ENCODE assay signal across 1 cellular context in the genomic region with DNA sequence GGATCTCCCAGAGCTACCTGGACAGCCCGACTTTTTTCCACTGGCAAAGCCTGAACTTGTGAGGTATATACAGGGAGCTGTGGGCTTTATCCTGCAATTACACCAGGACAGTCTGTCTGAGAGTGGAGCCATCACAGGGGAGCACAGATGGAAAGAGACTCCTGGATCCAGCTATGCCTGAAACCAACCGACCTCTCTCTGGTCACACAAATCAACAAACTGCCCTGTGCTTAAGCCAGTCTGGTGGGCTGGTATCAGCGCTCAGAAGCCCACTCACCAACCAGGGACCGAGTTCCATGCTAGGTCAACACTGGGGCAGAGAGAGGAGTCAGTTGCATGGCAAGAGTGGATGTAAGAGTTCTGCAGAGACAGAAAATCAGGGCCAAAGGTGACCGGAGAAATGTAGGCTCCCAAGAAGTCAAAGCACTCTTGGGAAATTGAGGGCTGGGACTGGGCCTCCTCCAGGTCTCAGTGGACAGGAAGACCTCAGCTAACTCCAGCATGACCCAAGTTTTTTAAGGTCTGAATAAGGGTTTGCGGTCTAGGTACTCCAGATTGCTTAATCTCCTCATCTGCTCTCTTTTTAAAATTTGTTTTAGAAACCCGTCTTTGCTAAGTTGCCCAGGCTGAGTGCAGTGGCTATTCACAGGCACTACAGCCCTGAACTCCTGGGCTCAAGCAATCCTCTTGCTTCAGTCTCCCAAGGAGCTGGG.
TF ChIP-seq lines count a peak whose summit lies in the region.

No MANE protein-coding gene starts in this region.

TF ChIP-seq in endothelial cell of umbilical vein, 7 proteins besides CTCF, POLR2A, EP300 and RAD21 (continued from another document):
- no peak for TF ChIP-seq EZH2 (IDR thresholded peaks at IDR 0.05; ENCODE audit: borderline replicate concordance, low read depth, low read length, severe bottlenecking)
- TF ChIP-seq, protein P1, sequence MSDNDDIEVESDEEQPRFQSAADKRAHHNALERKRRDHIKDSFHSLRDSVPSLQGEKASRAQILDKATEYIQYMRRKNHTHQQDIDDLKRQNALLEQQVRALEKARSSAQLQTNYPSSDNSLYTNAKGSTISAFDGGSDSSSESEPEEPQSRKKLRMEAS (IDR thresholded peaks at IDR 0.05; ENCODE audit: insufficient read depth, insufficient read length): no peak
